In genomic region chr10:86372119-86372784, GRCh38 we compare ENCODE assay signal across 22 cellular contexts. TPM values are rescaled to one million over a fixed set of nuclear protein-coding genes. Genes with fewer than 3 reads are reported as not detected.
DNase-seq lines count a peak whose midpoint lies in the region; TF ChIP-seq lines count a peak whose summit lies in the region.
"Had no signal": no experiment of that assay in that cellular context is flagged by ENCODE, and none has a peak within 500 bp of the region (broad histone marks: within the 10 kb centered on the region; RNA-seq: fewer than 3 reads in every experiment).

No MANE protein-coding gene starts in this region.

- H3K27ac Mint-ChIP-seq in chondrocyte (ENCODE audit: unreplicated experiment): no peak overlapping the region
- no peak overlapping the region for H3K27ac Mint-ChIP-seq in type B pancreatic cell
- H3K27ac Mint-ChIP-seq: GM23338 had no signal

- H3K27me3 Mint-ChIP-seq in chondrocyte (ENCODE audit: low read depth): peaks cover 50% of the 10 kb centered on the region
- peaks cover 74% of the 10 kb centered on the region for H3K27me3 Mint-ChIP-seq in type B pancreatic cell

- H3K9me3 Mint-ChIP-seq in chondrocyte (ENCODE audit: low read depth): no peaks in the 10 kb centered on the region
- H3K9me3 Mint-ChIP-seq in type B pancreatic cell: no peaks in the 10 kb centered on the region
- H3K9me3 Mint-ChIP-seq: CD8-positive, alpha-beta memory T cell; GM23338 had no signal

- peak; percentile 33 for DNase-seq in activated CD8-positive, alpha-beta memory T cell treated with anti-CD3 and anti-CD28 coated beads for 24 hours
- DNase-seq in activated CD8-positive, alpha-beta memory T cell treated with anti-CD3 and anti-CD28 coated beads, Interleukin-2, amount 50 U/mL, for 4 hours: no peak
- DNase-seq in chondrocyte (ENCODE audit: low spot score): peak; percentile 33
- peak; percentile 59 for DNase-seq in mesenteric fat pad (ENCODE audit: low spot score)
- DNase-seq in type B pancreatic cell (ENCODE audit: extremely low spot score, unreplicated experiment): peak; percentile 54
- no peak for DNase-seq in NCI-H1436 treated with DMSO at 0.1 percent for 48 hours (lab: John Stamatoyannopoulos, UW)
- no peak for DNase-seq in RWPE1 (ENCODE audit: low spot score)
- no peak for DNase-seq in NCI-H1417 treated with DMSO at 0.1 percent for 48 hours (lab: John Stamatoyannopoulos, UW)
- DNase-seq: Calu3; CD8-positive, alpha-beta memory T cell; HCEC 1CT; KG1; NCI-H1092 treated with DMSO at 0.1 percent for 48 hours; NCI-H2029 treated with DMSO at 0.1 percent for 48 hours; NCI-H345; NCI-H524; OCI-M1; SHP77 treated with DMSO at 0.1 percent for 48 hours had no signal

- no peak for TF ChIP-seq CTCF in chondrocyte (IDR thresholded peaks at IDR 0.05)
- TF ChIP-seq CTCF in type B pancreatic cell (conservative IDR thresholded peaks at IDR 0.05): no peak
- TF ChIP-seq CTCF in RWPE1 (conservative IDR thresholded peaks at IDR 0.05; ENCODE audit: low read depth): no peak

- H3K4me3 Mint-ChIP-seq in chondrocyte (ENCODE audit: unreplicated experiment) (no peak overlapping the region), type B pancreatic cell (no peak overlapping the region)
- H3K4me3 Mint-ChIP-seq: CD8-positive, alpha-beta memory T cell; GM23338 had no signal

- CTCF ChIA-PET in RWPE1 (lab: Yijun Ruan, JAX): interaction anchor here (0.6 kb wide), 1 partner anchor 50 kb away, joined by 3 read pairs; no protein-coding TSS in a partner anchor

- POLR2A ChIA-PET in RWPE1 (lab: Yijun Ruan, JAX; ENCODE audit: low non-redundant PET): no interaction called here

- H3K4me1 Mint-ChIP-seq in chondrocyte (ENCODE audit: low read depth) (no peaks in the 10 kb centered on the region), type B pancreatic cell (ENCODE audit: unreplicated experiment) (no peaks in the 10 kb centered on the region)

- no peak overlapping the region for H3K27ac ChIP-seq in RWPE1
- H3K27ac ChIP-seq: C4-2B had no signal

- H3K36me3 Mint-ChIP-seq in chondrocyte (ENCODE audit: low read depth): no peaks in the 10 kb centered on the region
- no peaks in the 10 kb centered on the region for H3K36me3 Mint-ChIP-seq in type B pancreatic cell
- H3K36me3 Mint-ChIP-seq: CD8-positive, alpha-beta memory T cell had no signal

RNA-seq across cellular contexts. Expression of gene GRID1, which starts 5.7 kb away (rescaled TPM):
- total RNA-seq in chondrocyte: 0.60 to 2.2 TPM (median 0.62 TPM) in 3 replicates
- total RNA-seq in mesenteric fat pad: 2.1 TPM
- total RNA-seq in type B pancreatic cell (ENCODE audit: low replicate concordance): 2.4 and 9.2 TPM in 2 replicates
- total RNA-seq: Calu3; CD8-positive, alpha-beta memory T cell; Daoy; RPMI7951 had no signal

Comparison
In these comparisons a context has a peak if more than half of its experiments do, and no peak if none do; other contexts are left out.
1. DNase-seq: peak in activated CD8-positive, alpha-beta memory T cell treated with anti-CD3 and anti-CD28 coated beads for 24 hours (single experiment), chondrocyte (single experiment), mesenteric fat pad (single experiment) and type B pancreatic cell (single experiment); none in activated CD8-positive, alpha-beta memory T cell treated with anti-CD3 and anti-CD28 coated beads, Interleukin-2, amount 50 U/mL, for 4 hours (single experiment), NCI-H1436 treated with DMSO at 0.1 percent for 48 hours (single experiment), RWPE1 (single experiment) and NCI-H1417 treated with DMSO at 0.1 percent for 48 hours (single experiment).